15 cellular contexts compared by ENCODE assay signal in the genomic region with DNA sequence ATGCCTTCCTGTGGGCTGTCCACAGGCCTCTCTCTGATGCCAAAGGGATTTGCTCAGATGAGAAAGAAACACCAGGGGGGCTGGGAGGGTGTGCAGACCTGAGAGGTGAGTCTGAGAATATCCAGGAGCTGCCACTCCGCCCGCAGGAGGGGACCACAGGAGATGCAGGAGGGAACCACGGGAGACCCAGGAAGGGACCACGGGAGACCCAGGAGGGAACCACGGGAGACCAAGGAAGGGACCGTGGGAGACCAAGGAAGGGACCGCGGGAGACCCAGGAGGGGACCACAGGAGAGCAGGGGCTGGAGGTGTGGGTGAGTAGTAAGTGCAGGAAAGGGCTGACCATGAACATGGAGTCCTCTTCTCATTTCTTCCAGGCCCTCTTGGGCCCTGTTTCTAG.
DNase-seq lines count a peak whose midpoint lies in the region; ATAC-seq lines count a peak whose summit lies in the region.
"Had no signal": no experiment of that assay in that cellular context is flagged by ENCODE, and none has a peak within 500 bp of the region (broad histone marks: within the 10 kb centered on the region; RNA-seq: fewer than 3 reads in every experiment).

No MANE protein-coding gene starts in this region.

- H3K4me3 Mint-ChIP-seq in natural killer cell treated with Interleukin-12 subunit alpha and Interleukin-12 subunit beta and Interleukin-15 and Interleukin-18, amount 100 ng/mL, for 72 hours = no peak overlapping the region
- H3K4me3 Mint-ChIP-seq: CD4-positive, alpha-beta memory T cell; GM23338 had no signal

- intact Hi-C loops in posterior vena cava (cut with DNase I) = no loop called here

- H3K4me1 Mint-ChIP-seq in natural killer cell treated with Interleukin-12 subunit alpha and Interleukin-12 subunit beta and Interleukin-15 and Interleukin-18, amount 100 ng/mL, for 72 hours (ENCODE audit: low read depth in 2 of 2) = peaks cover 26 to 28% of the 10 kb centered on the region in 2 donors

- H3K27me3 Mint-ChIP-seq in natural killer cell treated with Interleukin-12 subunit alpha and Interleukin-12 subunit beta and Interleukin-15 and Interleukin-18, amount 100 ng/mL, for 72 hours = peaks cover 4 to 13% of the 10 kb centered on the region in 2 donors

- no peak overlapping the region for H3K27ac Mint-ChIP-seq in natural killer cell treated with Interleukin-12 subunit alpha and Interleukin-12 subunit beta and Interleukin-15 and Interleukin-18, amount 100 ng/mL, for 72 hours
- H3K27ac Mint-ChIP-seq: GM23338 had no signal

- peak; percentile 30 for DNase-seq in H7
- DNase-seq in cerebellum (ENCODE audit: low spot score) = peak; percentile 0
- peak; percentile 51 for DNase-seq in islet precursor cell
- peak; percentile 68 for DNase-seq in posterior vena cava (ENCODE audit: low spot score)
- DNase-seq in natural killer cell treated with Interleukin-12 subunit alpha and Interleukin-12 subunit beta and Interleukin-15 and Interleukin-18, amount 100 ng/mL, for 72 hours (ENCODE audit: low spot score) = no peak
- DNase-seq in DMS79 treated with DMSO at 0.1 percent for 48 hours (lab: John Stamatoyannopoulos, UW) = no peak
- DNase-seq: C1 segment of cervical spinal cord; Calu3; CD4-positive, alpha-beta memory T cell; COR-L47; DMS53 had no signal

- no peaks in the 10 kb centered on the region for H3K36me3 ChIP-seq in H7 (replicated peaks; ENCODE audit: control insufficient read depth, insufficient read depth, low read length)
- H3K36me3 ChIP-seq: HAP-1 had no signal

- no peaks in the 10 kb centered on the region for H3K36me3 Mint-ChIP-seq in natural killer cell treated with Interleukin-12 subunit alpha and Interleukin-12 subunit beta and Interleukin-15 and Interleukin-18, amount 100 ng/mL, for 72 hours
- H3K36me3 Mint-ChIP-seq: CD4-positive, alpha-beta memory T cell had no signal

- H3K9me3 Mint-ChIP-seq in natural killer cell treated with Interleukin-12 subunit alpha and Interleukin-12 subunit beta and Interleukin-15 and Interleukin-18, amount 100 ng/mL, for 72 hours = no peaks in the 10 kb centered on the region
- H3K9me3 Mint-ChIP-seq: GM23338 had no signal

- no peak for ATAC-seq in HG03571 (IDR thresholded peaks at IDR 0.05; ENCODE audit: unreplicated experiment)
- ATAC-seq in natural killer cell treated with Interleukin-12 subunit alpha and Interleukin-12 subunit beta and Interleukin-15 and Interleukin-18, amount 100 ng/mL, for 72 hours = no peak
- ATAC-seq: GM12878, GM23338 had no signal

- H3K27me3 ChIP-seq in H7 (ENCODE audit: control insufficient read depth, insufficient read depth, low read length) = 0 out of 2 replicates have a peak, but pooled peaks cover 2% of the 10 kb centered on the region

- H3K4me3 ChIP-seq in H7 (ENCODE audit: insufficient read depth, low read depth, low read length) = no peak overlapping the region
- H3K4me3 ChIP-seq: GM12878, GM23338, HAP-1 had no signal

Comparison
In these comparisons a context has a peak if more than half of its experiments do, and no peak if none do; other contexts are left out.
1. DNase-seq: peak in H7 (single experiment), cerebellum (single experiment), islet precursor cell (single experiment) and posterior vena cava (single experiment); none in natural killer cell treated with Interleukin-12 subunit alpha and Interleukin-12 subunit beta and Interleukin-15 and Interleukin-18, amount 100 ng/mL, for 72 hours (single experiment) and DMS79 treated with DMSO at 0.1 percent for 48 hours (single experiment).